10 cellular contexts compared by ENCODE assay signal in genomic region chr10:99233680-99234018, GRCh38. TPM values are rescaled to one million over a fixed set of nuclear protein-coding genes. Genes with fewer than 3 reads are reported as not detected.
DNase-seq lines count a peak whose midpoint lies in the region; ATAC-seq and TF ChIP-seq lines count a peak whose summit lies in the region.
"Had no signal": no experiment of that assay in that cellular context is flagged by ENCODE, and none has a peak within 500 bp of the region (broad histone marks: within the 10 kb centered on the region; RNA-seq: fewer than 3 reads in every experiment).

No MANE protein-coding gene starts in this region.

- H3K36me3 ChIP-seq in MG63, result no peaks in the 10 kb centered on the region

- TF ChIP-seq CTCF in fibroblast of pulmonary artery (IDR thresholded peaks at IDR 0.05; ENCODE audit: low read length, missing control alignments), result no peak
- TF ChIP-seq CTCF in retinal pigment epithelial cell (conservative IDR thresholded peaks at IDR 0.05; ENCODE audit: low read depth, low read length), result no peak

- peaks cover 9% of the 10 kb centered on the region for H3K27me3 ChIP-seq in MG63

- ATAC-seq in GM18502 (IDR thresholded peaks at IDR 0.05; ENCODE audit: poor library complexity, unreplicated experiment) (peak; percentile 5), HG03045 (IDR thresholded peaks at IDR 0.05; ENCODE audit: unreplicated experiment) (no peak), esophagus mucosa (no peak)

- H3K4me3 ChIP-seq in MG63 (peak overlapping the region; percentile 41), fibroblast of pulmonary artery (replicated peaks; ENCODE audit: low read depth, low read length) (peak overlapping the region; percentile 45), retinal pigment epithelial cell (ENCODE audit: low read length) (peak overlapping the region; percentile 4)

- DNase-seq in MG63, result no peak
- no peak for DNase-seq in fibroblast of pulmonary artery (ENCODE audit: low read depth)
- DNase-seq in retinal pigment epithelial cell (ENCODE audit: low read depth), result no peak
- no peak for DNase-seq in DMS79 (lab: John Stamatoyannopoulos, UW)
- DNase-seq in SKM-1 treated with dmso at 0.1 percent for 144 hours (lab: John Stamatoyannopoulos, UW; ENCODE audit: unreplicated experiment), result no peak
- DNase-seq: NCI-H1092 treated with DMSO at 0.1 percent for 48 hours had no signal

- H3K9me3 ChIP-seq in MG63, result no peaks in the 10 kb centered on the region

RNA-seq across cellular contexts. Expression of gene HPSE2, which starts 2.0 kb away (rescaled TPM):
- not detected in 2 replicates for total RNA-seq in MG63 (2014; rRNA removed; shearing (Covaris generic); ENCODE audit: low replicate concordance)
- 0.20 TPM for total RNA-seq in esophagus mucosa
- total RNA-seq: renal cortical epithelial cell had no signal
